16 cellular contexts compared by ENCODE assay signal in genomic region chr1:56377407-56377806, GRCh38.
DNase-seq lines count a peak whose midpoint lies in the region; ATAC-seq and TF ChIP-seq lines count a peak whose summit lies in the region.
"Had no signal": no experiment of that assay in that cellular context is flagged by ENCODE, and none has a peak within 500 bp of the region (broad histone marks: within the 10 kb centered on the region; RNA-seq: fewer than 3 reads in every experiment).

No MANE protein-coding gene starts in this region.

- no peak for DNase-seq in PC-9
- DNase-seq in glutamatergic neuron: no peak
- no peak for DNase-seq in activated CD4-positive, alpha-beta T cell treated with anti-CD3 and anti-CD28 coated beads for 1 hour
- no peak for DNase-seq in HPDE6-E6E7 (ENCODE audit: extremely low spot score)
- DNase-seq: CD4-positive, alpha-beta T cell; NCI-H1694; NCI-H2107; NCI-H345; NCI-H526 treated with DMSO at 0.1 percent for 48 hours; SHP77 had no signal

- ATAC-seq in GM18511 (IDR thresholded peaks at IDR 0.05; ENCODE audit: unreplicated experiment) (no peak), GM21515 (IDR thresholded peaks at IDR 0.05; ENCODE audit: unreplicated experiment) (no peak)

- no peak overlapping the region for H2AFZ ChIP-seq in PC-9
- H2AFZ ChIP-seq: GM23338 had no signal

- TF ChIP-seq CTCF in PC-9 (conservative IDR thresholded peaks at IDR 0.05) (no peak), VCaP (conservative IDR thresholded peaks at IDR 0.05) (no peak), glutamatergic neuron (IDR thresholded peaks at IDR 0.05; ENCODE audit: partially characterized antibody, unreplicated experiment) (no peak)

- intact Hi-C loops in PC-9 (cut with micrococcal nuclease; ENCODE audit: unreplicated experiment): loop anchor here (2.0 to 5.0 kb wide), 3 partner anchors 47 to 650 kb away; no protein-coding TSS in a partner anchor

- H3K4me3 ChIP-seq in PC-9 (no peak overlapping the region), skeletal muscle tissue (ENCODE audit: low read length in 3 of 3) (no peak overlapping the region)
- H3K4me3 ChIP-seq: GM23338 had no signal

- H3K9me2 ChIP-seq in PC-9 (ENCODE audit: insufficient read depth): no peaks in the 10 kb centered on the region

- H3F3A ChIP-seq in PC-9 (ENCODE audit: insufficient read depth, low read depth): peaks cover 28% of the 10 kb centered on the region

- peaks cover 29% of the 10 kb centered on the region for H3K4me1 Mint-ChIP-seq in glutamatergic neuron (ENCODE audit: low read depth, unreplicated experiment)
- H3K4me1 Mint-ChIP-seq: B cell had no signal

- H3K9ac ChIP-seq in skeletal muscle tissue (ENCODE audit: low read depth in 1 of 3, low read length in 3 of 3): no peak overlapping the region

- H3K36me3 ChIP-seq in PC-9 (ENCODE audit: low read depth) (no peaks in the 10 kb centered on the region), skeletal muscle tissue (ENCODE audit: control insufficient read depth in 3 of 3, insufficient read depth in 3 of 3, low read length in 3 of 3) (no peaks in the 10 kb centered on the region)

- H3K79me2 ChIP-seq in PC-9 (ENCODE audit: low read depth): no peaks in the 10 kb centered on the region

- H3K27me3 ChIP-seq in PC-9 (ENCODE audit: insufficient read depth, low read depth) (no peaks in the 10 kb centered on the region), skeletal muscle tissue (ENCODE audit: control insufficient read depth in 3 of 3, insufficient read depth in 3 of 3, low read length in 3 of 3) (no peaks in the 10 kb centered on the region)

- peak overlapping the region; percentile 83 for H3K27ac ChIP-seq in PC-9
- H3K27ac ChIP-seq in VCaP: peak overlapping the region; percentile 22; the same call in 1 of the 2 replicates
- peak overlapping the region; percentile 76 for H3K27ac ChIP-seq in skeletal muscle tissue (ENCODE audit: low read depth, low read length)

- no peaks in the 10 kb centered on the region for H3K36me3 Mint-ChIP-seq in glutamatergic neuron (ENCODE audit: unreplicated experiment)

- peak overlapping the region; percentile 69 for H3K4me2 ChIP-seq in PC-9

- BruUV-seq in PC-9 (replicated peaks; lab: Mats Ljungman, UMichigan): no TSS peak

- CTCF ChIA-PET in PC-9 (lab: Charles Lee): interaction anchor here (0.7 kb wide), 1 partner anchor 188 kb away, joined by 16 read pairs; no protein-coding TSS in a partner anchor

- H3K27ac Mint-ChIP-seq in glutamatergic neuron (ENCODE audit: unreplicated experiment): peak overlapping the region; percentile 24
- H3K27ac Mint-ChIP-seq: B cell; CD4-positive, alpha-beta T cell had no signal

- H3K27me3 Mint-ChIP-seq in glutamatergic neuron (ENCODE audit: unreplicated experiment): peaks cover 7% of the 10 kb centered on the region
- H3K27me3 Mint-ChIP-seq: CD4-positive, alpha-beta T cell had no signal

- POLR2A ChIA-PET in PC-9 (lab: Charles Lee; ENCODE audit: unreplicated experiment): no interaction called here

- peaks cover 11% of the 10 kb centered on the region for H3K9me3 Mint-ChIP-seq in glutamatergic neuron (ENCODE audit: unreplicated experiment)
- H3K9me3 Mint-ChIP-seq: CD4-positive, alpha-beta T cell; GM23338 had no signal

- H3K4me1 ChIP-seq in PC-9 (replicated peaks; ENCODE audit: insufficient read depth) (peaks cover 51% of the 10 kb centered on the region), skeletal muscle tissue (ENCODE audit: control insufficient read depth in 3 of 3, insufficient read depth in 3 of 3, low read length in 3 of 3) (peaks cover 33 to 39% (median 35%) of the 10 kb centered on the region in 3 donors)

- H3K9me3 ChIP-seq in PC-9 (ENCODE audit: insufficient read depth, low read depth) (no peaks in the 10 kb centered on the region), skeletal muscle tissue (ENCODE audit: control insufficient read depth in 3 of 3, low read length in 3 of 3) (no peaks in the 10 kb centered on the region)

- no peaks in the 10 kb centered on the region for H4K20me1 ChIP-seq in PC-9 (ENCODE audit: insufficient read depth)

- H3K4me3 Mint-ChIP-seq in glutamatergic neuron (ENCODE audit: unreplicated experiment): no peak overlapping the region
- H3K4me3 Mint-ChIP-seq: B cell; CD4-positive, alpha-beta T cell had no signal

Comparison
In these comparisons a context has a peak if more than half of its experiments do, and no peak if none do; other contexts are left out.
1. H3K27ac ChIP-seq: peak in every context shown above with its lines; median percentile 83 in PC-9; 76 in skeletal muscle tissue; 22 in VCaP.